In the genomic region with DNA sequence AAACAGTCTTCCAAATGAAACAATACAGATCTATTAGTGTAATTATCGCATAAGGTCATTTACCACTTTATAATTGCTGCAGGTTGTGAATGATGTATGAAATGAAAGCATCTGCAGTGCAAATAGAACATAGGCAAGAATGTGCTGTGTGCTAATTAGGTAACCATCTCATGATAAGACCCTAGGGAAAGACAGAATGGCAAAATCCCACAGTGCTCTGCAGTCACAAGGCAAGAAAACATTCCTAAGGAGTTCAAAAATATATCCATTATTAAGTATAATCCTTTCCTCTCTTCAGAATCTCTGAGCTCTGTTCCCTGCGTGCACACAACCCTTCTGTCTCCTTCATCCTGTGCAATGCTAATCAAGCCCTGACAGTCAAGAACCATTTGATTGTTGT, we compare ENCODE assay signal across 23 cellular contexts.
A peak's percentile ranks its signal among the peaks of the same experiment; 100 is the strongest.
DNase-seq lines count a peak whose midpoint lies in the region; FAIRE-seq and TF ChIP-seq lines count a peak whose summit lies in the region.
"Had no signal": no experiment of that assay in that cellular context is flagged by ENCODE, and none has a peak within 500 bp of the region (broad histone marks: within the 10 kb centered on the region; RNA-seq: fewer than 3 reads in every experiment).

No MANE protein-coding gene starts in this region.

- peak in 1 of 2 experiments; percentile 10 for DNase-seq in Caco-2
- peak; percentile 1 for DNase-seq in NCI-H69 (lab: John Stamatoyannopoulos, UW)
- no peak for DNase-seq in astrocyte (ENCODE audit: low read depth)
- no peak for DNase-seq in MG63
- no peak for DNase-seq in superior temporal gyrus (ENCODE audit: extremely low spot score)
- no peak for DNase-seq in chondrocyte (ENCODE audit: low spot score)
- DNase-seq: 8988T; ACHN; AML-193; BE2C; Calu3; CD4-positive, alpha-beta T cell; CD8-positive, alpha-beta memory T cell; DMS53; DMS79 treated with DMSO at 0.1 percent for 48 hours; GF-D8 had no signal

- FAIRE-seq in astrocyte (lab: Jason Lieb, UNC) = no peak
- FAIRE-seq: A549, GM12891, GM18507 had no signal

- H3K27me3 ChIP-seq in Caco-2 (replicated peaks; ENCODE audit: control insufficient read depth, insufficient read depth, low read length) (no peaks in the 10 kb centered on the region), astrocyte (ENCODE audit: insufficient read depth, low read length) (no peaks in the 10 kb centered on the region), MG63 (no peaks in the 10 kb centered on the region)
- H3K27me3 ChIP-seq: BE2C; BLaER1 treated with 17β-estradiol and CSF1 and Interleukin-3, amounts not matched to agents 10 nM and 100 nM had no signal

- no peaks in the 10 kb centered on the region for H3K9me3 ChIP-seq in Caco-2
- no peaks in the 10 kb centered on the region for H3K9me3 ChIP-seq in astrocyte (ENCODE audit: insufficient read depth, low read depth, low read length)
- H3K9me3 ChIP-seq in MG63 = no peaks in the 10 kb centered on the region
- H3K9me3 ChIP-seq: A549; BE2C; BLaER1 treated with 17β-estradiol and CSF1 and Interleukin-3, amounts not matched to agents 10 nM and 100 nM had no signal

- H3K9ac ChIP-seq in astrocyte (ENCODE audit: low read length) = no peak overlapping the region
- H3K9ac ChIP-seq: BLaER1 treated with 17β-estradiol and CSF1 and Interleukin-3, amounts not matched to agents 10 nM and 100 nM had no signal

- H3K4me1 Mint-ChIP-seq in Caco-2 (ENCODE audit: low read depth, unreplicated experiment) = peaks cover 5% of the 10 kb centered on the region
- H3K4me1 Mint-ChIP-seq in astrocyte (ENCODE audit: low read depth, unreplicated experiment) = peaks cover 13% of the 10 kb centered on the region
- H3K4me1 Mint-ChIP-seq in chondrocyte (ENCODE audit: low read depth) = peaks cover 17% of the 10 kb centered on the region
- H3K4me1 Mint-ChIP-seq: CD14-positive monocyte; CD8-positive, alpha-beta memory T cell had no signal

- H3K27ac ChIP-seq in astrocyte (ENCODE audit: low read depth, low read length) = no peak overlapping the region
- H3K27ac ChIP-seq: A549; BLaER1 treated with 17β-estradiol and CSF1 and Interleukin-3, amounts not matched to agents 10 nM and 100 nM had no signal

- H4K20me1 ChIP-seq in astrocyte (ENCODE audit: insufficient read depth, low read length) = no peaks in the 10 kb centered on the region
- H4K20me1 ChIP-seq: BLaER1 treated with 17β-estradiol and CSF1 and Interleukin-3, amounts not matched to agents 10 nM and 100 nM had no signal

- no TSS peak for BruUV-seq in Caco-2 (replicated peaks; lab: Mats Ljungman, UMichigan)

- POLR2A ChIA-PET in Caco-2 (lab: Charles Lee) = no interaction called here

- H3K4me2 ChIP-seq in astrocyte (ENCODE audit: low read length) = no peak overlapping the region
- H3K4me2 ChIP-seq: A549; BLaER1 treated with 17β-estradiol and CSF1 and Interleukin-3, amounts not matched to agents 10 nM and 100 nM; GM23338 had no signal

- no peak overlapping the region for H3K4me3 ChIP-seq in Caco-2 (ENCODE audit: low read depth, low read length)
- no peak overlapping the region for H3K4me3 ChIP-seq in astrocyte (ENCODE audit: insufficient read depth, low read depth, low read length)
- no peak overlapping the region for H3K4me3 ChIP-seq in MG63
- H3K4me3 ChIP-seq: A549; BLaER1 treated with 17β-estradiol and CSF1 and Interleukin-3, amounts not matched to agents 10 nM and 100 nM; GM23338 had no signal

- H3K36me3 ChIP-seq in Caco-2 (ENCODE audit: control insufficient read depth, insufficient read depth, low read length) (no peaks in the 10 kb centered on the region), astrocyte (ENCODE audit: insufficient read depth, low read length) (no peaks in the 10 kb centered on the region), MG63 (no peaks in the 10 kb centered on the region)
- H3K36me3 ChIP-seq: BE2C; BLaER1 treated with 17β-estradiol and CSF1 and Interleukin-3, amounts not matched to agents 10 nM and 100 nM had no signal

- peaks cover 7% of the 10 kb centered on the region for H3K9me3 Mint-ChIP-seq in Caco-2 (ENCODE audit: unreplicated experiment)
- H3K9me3 Mint-ChIP-seq in astrocyte (ENCODE audit: unreplicated experiment) = no peaks in the 10 kb centered on the region
- H3K9me3 Mint-ChIP-seq in chondrocyte (ENCODE audit: low read depth) = peaks cover 2% of the 10 kb centered on the region
- H3K9me3 Mint-ChIP-seq: CD4-positive, alpha-beta T cell; CD8-positive, alpha-beta memory T cell; GM23338; H9 had no signal

- no peaks in the 10 kb centered on the region for H3K27me3 Mint-ChIP-seq in Caco-2 (ENCODE audit: insufficient read depth, unreplicated experiment)
- H3K27me3 Mint-ChIP-seq in astrocyte (ENCODE audit: low read depth, unreplicated experiment) = no peaks in the 10 kb centered on the region
- no peaks in the 10 kb centered on the region for H3K27me3 Mint-ChIP-seq in chondrocyte (ENCODE audit: low read depth)
- H3K27me3 Mint-ChIP-seq: CD4-positive, alpha-beta T cell had no signal

- TF ChIP-seq CTCF in Caco-2 (IDR thresholded peaks at IDR 0.05; ENCODE audit: insufficient read depth in 1 of 2, low read depth in 1 of 2, low read length in 1 of 2, severe bottlenecking in 1 of 2, unreplicated experiment in 1 of 2) (no peak), astrocyte (IDR thresholded peaks at IDR 0.05; ENCODE audit: insufficient read depth, low read depth, low read length) (no peak), chondrocyte (IDR thresholded peaks at IDR 0.05) (no peak)

- CTCF ChIA-PET in Caco-2 (lab: Charles Lee) = no interaction called here

- no peak overlapping the region for H3K4me3 Mint-ChIP-seq in Caco-2 (ENCODE audit: unreplicated experiment)
- H3K4me3 Mint-ChIP-seq in astrocyte (ENCODE audit: unreplicated experiment) = no peak overlapping the region
- no peak overlapping the region for H3K4me3 Mint-ChIP-seq in chondrocyte (ENCODE audit: unreplicated experiment)
- H3K4me3 Mint-ChIP-seq: CD14-positive monocyte; CD4-positive, alpha-beta T cell; CD8-positive, alpha-beta memory T cell; GM23338; H9 had no signal

- H3K36me3 Mint-ChIP-seq in Caco-2 (ENCODE audit: insufficient read depth, unreplicated experiment) = no peaks in the 10 kb centered on the region
- no peaks in the 10 kb centered on the region for H3K36me3 Mint-ChIP-seq in astrocyte (ENCODE audit: low read depth, unreplicated experiment)
- peaks cover 2% of the 10 kb centered on the region for H3K36me3 Mint-ChIP-seq in chondrocyte (ENCODE audit: low read depth)
- H3K36me3 Mint-ChIP-seq: CD14-positive monocyte; CD8-positive, alpha-beta memory T cell had no signal

- peaks cover 7% of the 10 kb centered on the region for H3K4me1 ChIP-seq in Caco-2
- peaks cover 12% of the 10 kb centered on the region for H3K4me1 ChIP-seq in astrocyte (ENCODE audit: insufficient read depth, low read length)
- H3K4me1 ChIP-seq: A549; BE2C; BLaER1 treated with 17β-estradiol and CSF1 and Interleukin-3, amounts not matched to agents 10 nM and 100 nM had no signal

- H2AFZ ChIP-seq in astrocyte (ENCODE audit: low read depth, low read length) = no peak overlapping the region
- H2AFZ ChIP-seq: GM23338 had no signal

- H3K79me2 ChIP-seq in astrocyte (ENCODE audit: insufficient read depth, low read length) = no peaks in the 10 kb centered on the region

- H3K27ac Mint-ChIP-seq in Caco-2 (ENCODE audit: unreplicated experiment) (peak overlapping the region; percentile 16), astrocyte (ENCODE audit: unreplicated experiment) (peak overlapping the region; percentile 13), chondrocyte (ENCODE audit: unreplicated experiment) (no peak overlapping the region)
- H3K27ac Mint-ChIP-seq: CD4-positive, alpha-beta T cell; CD8-positive, alpha-beta memory T cell; GM23338 had no signal

- intact Hi-C loops in Caco-2 (cut with micrococcal nuclease; ENCODE audit: unreplicated experiment) = no loop called here
